Comparison of ENCODE assay signal across 8 cellular contexts in the genomic region with DNA sequence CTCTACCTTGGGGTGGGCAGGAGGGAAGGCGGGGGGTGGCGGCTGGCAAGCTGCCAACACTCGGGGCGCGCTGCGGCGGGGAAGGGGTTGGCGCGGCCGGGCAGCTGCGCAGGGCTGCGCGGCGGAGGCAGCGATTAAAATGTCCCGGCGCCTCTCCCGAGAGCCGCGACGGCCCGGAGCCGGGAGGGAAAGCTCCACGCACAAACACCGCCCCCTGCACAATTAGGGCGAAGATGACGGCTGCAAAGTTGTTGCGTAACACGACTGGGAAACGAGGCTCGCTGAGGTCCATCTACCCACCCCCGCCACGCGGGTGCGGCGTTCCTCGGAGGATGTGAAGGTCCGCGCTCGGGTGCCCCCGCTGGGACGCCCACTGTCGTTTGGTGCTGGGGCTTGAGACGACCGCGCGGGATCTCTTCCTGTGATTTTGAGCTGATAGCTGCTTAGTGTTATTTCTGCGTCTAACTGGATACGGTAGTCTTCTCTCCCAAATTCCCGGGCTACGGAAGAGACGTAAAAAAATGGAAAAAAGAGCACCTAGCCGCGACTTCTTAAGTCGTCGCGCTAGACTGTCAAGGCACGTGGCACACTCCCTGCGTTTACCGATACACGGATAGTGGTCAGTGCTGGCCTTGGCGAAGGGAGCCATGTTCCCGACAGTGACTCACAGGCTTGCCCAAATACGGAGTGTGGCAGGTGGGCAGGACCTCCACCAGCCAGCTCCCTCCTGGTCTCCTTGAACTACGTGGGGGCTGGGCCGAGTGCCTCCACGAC. TPM values are rescaled to one million over a fixed set of nuclear protein-coding genes. Genes with fewer than 3 reads are reported as not detected.
DNase-seq lines count a peak whose midpoint lies in the region; ATAC-seq and TF ChIP-seq lines count a peak whose summit lies in the region.

No MANE protein-coding gene starts in this region.

- peak; percentile 22 for ATAC-seq in HG03354 (IDR thresholded peaks at IDR 0.05; ENCODE audit: poor library complexity, severe bottlenecking, unreplicated experiment)
- peak; percentile 35 for ATAC-seq in activated naive CD8-positive, alpha-beta T cell treated with anti-CD3 and anti-CD28 coated beads, Interleukin-2, amount 50 U/mL, for 24 hours
- peak; percentile 84 for ATAC-seq in Right ventricle myocardium inferior

- H3K27ac ChIP-seq in osteoblast (ENCODE audit: low read depth, low read length) = peak overlapping the region; percentile 89
- H3K27ac ChIP-seq in tibial artery = peak overlapping the region; percentile 99 to 100

- H2AFZ ChIP-seq in osteoblast (ENCODE audit: low read length) = peak overlapping the region; percentile 68

- peak overlapping the region; percentile 91 for H3K4me3 Mint-ChIP-seq in activated naive CD8-positive, alpha-beta T cell treated with anti-CD3 and anti-CD28 coated beads, Interleukin-2, amount 50 U/mL, for 24 hours

- H3K27me3 ChIP-seq in osteoblast (ENCODE audit: insufficient read depth, low read length) (no peaks in the 10 kb centered on the region), tibial artery (no peaks in the 10 kb centered on the region)

- H3K4me1 ChIP-seq in osteoblast (ENCODE audit: insufficient read depth, low read length) = peaks cover 47% of the 10 kb centered on the region
- H3K4me1 ChIP-seq in tibial artery = peaks cover 0 to 24% (median 15%) of the 10 kb centered on the region in 4 donors

- no peaks in the 10 kb centered on the region for H3K9me3 ChIP-seq in osteoblast (ENCODE audit: low read depth, low read length)
- H3K9me3 ChIP-seq in tibial artery = no peaks in the 10 kb centered on the region

- peak overlapping the region; percentile 85 for H3K4me2 ChIP-seq in osteoblast (ENCODE audit: insufficient read depth, low read length)

- H3K36me3 ChIP-seq in osteoblast (ENCODE audit: insufficient read depth, low read length) = no peaks in the 10 kb centered on the region
- no peaks in the 10 kb centered on the region for H3K36me3 ChIP-seq in tibial artery

- H3K9me3 Mint-ChIP-seq in activated naive CD8-positive, alpha-beta T cell treated with anti-CD3 and anti-CD28 coated beads, Interleukin-2, amount 50 U/mL, for 24 hours = no peaks in the 10 kb centered on the region

- H3K36me3 Mint-ChIP-seq in activated naive CD8-positive, alpha-beta T cell treated with anti-CD3 and anti-CD28 coated beads, Interleukin-2, amount 50 U/mL, for 24 hours (ENCODE audit: low read depth) = peaks cover 23% of the 10 kb centered on the region

- H3K4me3 ChIP-seq in osteoblast (ENCODE audit: insufficient read depth, low read length) = peak overlapping the region; percentile 83
- peak overlapping the region; percentile 92 to 93 for H3K4me3 ChIP-seq in tibial artery

- DNase-seq in NCI-H2196 (lab: John Stamatoyannopoulos, UW; ENCODE audit: unreplicated experiment) = peak; percentile 47
- DNase-seq in NCI-H2196 treated with DMSO at 0.1 percent for 48 hours (lab: John Stamatoyannopoulos, UW; ENCODE audit: unreplicated experiment) = no peak
- DNase-seq in SK-MEL-5 (ENCODE audit: low read depth, low spot score) = peak; percentile 57
- peak; percentile 69 for DNase-seq in activated naive CD8-positive, alpha-beta T cell treated with anti-CD3 and anti-CD28 coated beads, Interleukin-2, amount 50 U/mL, for 24 hours
- peak; percentile 96 for DNase-seq in Right ventricle myocardium inferior (ENCODE audit: missing footprints)
- peak; percentile 95 for DNase-seq in osteoblast (ENCODE audit: insufficient read length, low spot score, missing footprints)
- peak; percentile 93 to 97 for DNase-seq in tibial artery

- H4K20me1 ChIP-seq in osteoblast (ENCODE audit: insufficient read depth, low read length) = no peaks in the 10 kb centered on the region

- peaks cover 10% of the 10 kb centered on the region for H3K27me3 Mint-ChIP-seq in activated naive CD8-positive, alpha-beta T cell treated with anti-CD3 and anti-CD28 coated beads, Interleukin-2, amount 50 U/mL, for 24 hours

- in situ Hi-C loops in SK-MEL-5 (cut with HindIII; ENCODE audit: low pct_unique_long_range_greater_than_20kb, low sequenced_read_pairs) = no loop called here

- intact Hi-C loops in Right ventricle myocardium inferior (cut with DNase I) (loop anchor here (1.0 to 5.0 kb wide), 4 partner anchors 58 to 322 kb away; no protein-coding TSS in a partner anchor), tibial artery (cut with DNase I; ENCODE audit: low total_unique reads) (loop anchor here (5.0 to 10.0 kb wide), 2 partner anchors 62 to 1820 kb away; a partner anchor contains a TSS)

- peak overlapping the region; percentile 97 for H3K27ac Mint-ChIP-seq in activated naive CD8-positive, alpha-beta T cell treated with anti-CD3 and anti-CD28 coated beads, Interleukin-2, amount 50 U/mL, for 24 hours

- peaks cover 31% of the 10 kb centered on the region for H3K79me2 ChIP-seq in osteoblast (ENCODE audit: insufficient read depth, low read length)

- H3K4me1 Mint-ChIP-seq in activated naive CD8-positive, alpha-beta T cell treated with anti-CD3 and anti-CD28 coated beads, Interleukin-2, amount 50 U/mL, for 24 hours = peaks cover 56% of the 10 kb centered on the region

- no peak for TF ChIP-seq CTCF in osteoblast (IDR thresholded peaks at IDR 0.05; ENCODE audit: extremely low read depth, low read depth, low read length)
- peak in 1 of 2 experiments; percentile 3 for TF ChIP-seq CTCF in tibial artery (IDR thresholded peaks at IDR 0.05)

RNA-seq across cellular contexts. Expression of a gene that starts 1.0 kb away (rescaled TPM):
- 10.1 and 11.3 TPM in 2 replicates for total RNA-seq in SK-MEL-5 (2014; rRNA removed; shearing (Covaris generic))
- polyA plus RNA-seq in SK-MEL-5 (2015; cell fraction: cytosol; rRNA removed) = 13.9 and 16.2 TPM in 2 replicates
- 12.7 and 13.2 TPM in 2 replicates for polyA plus RNA-seq in SK-MEL-5 (2015; cell fraction: nucleus; rRNA removed)
- total RNA-seq in Right ventricle myocardium inferior = 21.3 TPM
- total RNA-seq in osteoblast = 26.1 and 28.3 TPM in 2 replicates

Comparison
In these comparisons a context has a peak if more than half of its experiments do, and no peak if none do; other contexts are left out.
1. ATAC-seq: peak in every context shown above with its lines; median percentile 84 in Right ventricle myocardium inferior; 35 in activated naive CD8-positive, alpha-beta T cell treated with anti-CD3 and anti-CD28 coated beads, Interleukin-2, amount 50 U/mL, for 24 hours; 22 in HG03354.